16 cellular contexts compared by ENCODE assay signal in genomic region chr6:150002710-150003109, GRCh38. TPM values are rescaled to one million over a fixed set of nuclear protein-coding genes. Genes with fewer than 3 reads are reported as not detected.
DNase-seq lines count a peak whose midpoint lies in the region; ATAC-seq and TF ChIP-seq lines count a peak whose summit lies in the region.
"Had no signal": no experiment of that assay in that cellular context is flagged by ENCODE, and none has a peak within 500 bp of the region (broad histone marks: within the 10 kb centered on the region; RNA-seq: fewer than 3 reads in every experiment).

No MANE protein-coding gene starts in this region.

- WGBS in aorta, 2 donors: 97 to 98% methylated on average over 2 of the region's 2 CpGs

- peak overlapping the region; percentile 14 to 86 for H3K27ac Mint-ChIP-seq in natural killer cell
- H3K27ac Mint-ChIP-seq in natural killer cell treated with Interleukin-12 subunit alpha and Interleukin-12 subunit beta and Interleukin-15 and Interleukin-18, amount 100 ng/mL, for 72 hours: no peak overlapping the region
- no peak overlapping the region for H3K27ac Mint-ChIP-seq in T-helper 17 cell
- H3K27ac Mint-ChIP-seq: CD14-positive monocyte, HFFc6 had no signal

- TF ChIP-seq CTCF in natural killer cell (IDR thresholded peaks at IDR 0.05): no peak
- no peak for TF ChIP-seq CTCF in Loucy (conservative IDR thresholded peaks at IDR 0.05; ENCODE audit: low read length)

- H2AFZ ChIP-seq in Loucy (ENCODE audit: low read length): no peak overlapping the region

- no peak overlapping the region for H3K4me3 Mint-ChIP-seq in natural killer cell
- H3K4me3 Mint-ChIP-seq in natural killer cell treated with Interleukin-12 subunit alpha and Interleukin-12 subunit beta and Interleukin-15 and Interleukin-18, amount 100 ng/mL, for 72 hours: no peak overlapping the region
- H3K4me3 Mint-ChIP-seq in T-helper 17 cell: no peak overlapping the region
- H3K4me3 Mint-ChIP-seq: CD14-positive monocyte, HFFc6 had no signal

- H3K4me1 Mint-ChIP-seq in natural killer cell (peaks cover 25 to 56% of the 10 kb centered on the region in 2 donors), T-helper 17 cell (peaks cover 34% of the 10 kb centered on the region)
- H3K4me1 Mint-ChIP-seq in natural killer cell treated with Interleukin-12 subunit alpha and Interleukin-12 subunit beta and Interleukin-15 and Interleukin-18, amount 100 ng/mL, for 72 hours (ENCODE audit: low read depth in 2 of 2): peaks cover 40 to 42% of the 10 kb centered on the region in 2 donors

- DNase-seq in natural killer cell (no peak), mesenteric fat pad (ENCODE audit: low spot score) (peak; percentile 57), NCI-H2107 treated with DMSO at 0.1 percent for 48 hours (lab: John Stamatoyannopoulos, UW; ENCODE audit: unreplicated experiment) (no peak), T-helper 17 cell (no peak), aorta (no peak)
- DNase-seq in natural killer cell treated with Interleukin-12 subunit alpha and Interleukin-12 subunit beta and Interleukin-15 and Interleukin-18, amount 100 ng/mL, for 72 hours (ENCODE audit: low spot score): no peak
- DNase-seq: DMS53, GF-D8, HFFc6 had no signal

- H3K9me2 ChIP-seq in Loucy (replicated peaks; ENCODE audit: low read depth, low read length): no peaks in the 10 kb centered on the region

- no peak for ATAC-seq in natural killer cell
- no peak for ATAC-seq in natural killer cell treated with Interleukin-12 subunit alpha and Interleukin-12 subunit beta and Interleukin-15 and Interleukin-18, amount 100 ng/mL, for 72 hours
- ATAC-seq in T-helper 17 cell: no peak
- ATAC-seq in aorta (ENCODE audit: low FRiP score): no peak

- H3K27ac ChIP-seq in aorta (ENCODE audit: low read depth in 1 of 2, low read length in 2 of 2): no peak overlapping the region

- H3K27me3 Mint-ChIP-seq in natural killer cell (ENCODE audit: low read depth in 2 of 2) (peaks cover 7 to 12% of the 10 kb centered on the region in 2 donors), T-helper 17 cell (peaks cover 24% of the 10 kb centered on the region)
- peaks cover 7 to 20% of the 10 kb centered on the region in 2 donors for H3K27me3 Mint-ChIP-seq in natural killer cell treated with Interleukin-12 subunit alpha and Interleukin-12 subunit beta and Interleukin-15 and Interleukin-18, amount 100 ng/mL, for 72 hours

- H3K4me1 ChIP-seq in Loucy (ENCODE audit: insufficient read depth, low read length, poor library complexity, severe bottlenecking) (peaks cover 37% of the 10 kb centered on the region), aorta (ENCODE audit: control insufficient read depth in 1 of 2, insufficient read depth in 2 of 2, low read length in 2 of 2) (no peaks in the 10 kb centered on the region)
- H3K4me1 ChIP-seq: HAP-1 had no signal

- H3K36me3 ChIP-seq in Loucy (ENCODE audit: insufficient read depth, low read length) (no peaks in the 10 kb centered on the region), aorta (ENCODE audit: control insufficient read depth in 1 of 2, insufficient read depth in 2 of 2, low read length in 1 of 2) (no peaks in the 10 kb centered on the region)

- intact Hi-C loops in natural killer cell (cut with micrococcal nuclease) (loop anchor here (5.0 kb wide), 1 partner anchor 40 kb away; the partner anchor contains the start of gene ULBP1), aorta (cut with DNase I) (no loop called here)

- H3F3A ChIP-seq in Loucy (ENCODE audit: low read depth): no peaks in the 10 kb centered on the region

- H3K36me3 Mint-ChIP-seq in natural killer cell (no peaks in the 10 kb centered on the region), T-helper 17 cell (ENCODE audit: low read depth) (peaks cover 4% of the 10 kb centered on the region)
- no peaks in the 10 kb centered on the region for H3K36me3 Mint-ChIP-seq in natural killer cell treated with Interleukin-12 subunit alpha and Interleukin-12 subunit beta and Interleukin-15 and Interleukin-18, amount 100 ng/mL, for 72 hours
- H3K36me3 Mint-ChIP-seq: CD14-positive monocyte had no signal

- H3K9me3 Mint-ChIP-seq in natural killer cell: no peaks in the 10 kb centered on the region
- H3K9me3 Mint-ChIP-seq in natural killer cell treated with Interleukin-12 subunit alpha and Interleukin-12 subunit beta and Interleukin-15 and Interleukin-18, amount 100 ng/mL, for 72 hours: no peaks in the 10 kb centered on the region
- H3K9me3 Mint-ChIP-seq: HFFc6 had no signal

- H3K27me3 ChIP-seq in Loucy (ENCODE audit: insufficient read depth, low read length, poor library complexity, severe bottlenecking) (no peaks in the 10 kb centered on the region), aorta (ENCODE audit: control insufficient read depth in 1 of 2, insufficient read depth in 2 of 2, low read length in 1 of 2) (peaks cover 0 to 2% of the 10 kb centered on the region in 2 donors)

- peaks cover 4% of the 10 kb centered on the region for H4K20me1 ChIP-seq in Loucy (ENCODE audit: insufficient read depth, low read length, poor library complexity, severe bottlenecking)

- H3K9me3 ChIP-seq in Loucy (ENCODE audit: insufficient read depth, low read depth, low read length): no peaks in the 10 kb centered on the region
- no peaks in the 10 kb centered on the region for H3K9me3 ChIP-seq in T-helper 17 cell (ENCODE audit: control insufficient read depth, low read length, poor library complexity, severe bottlenecking)
- H3K9me3 ChIP-seq in aorta (ENCODE audit: control insufficient read depth, low read length): peaks cover 2% of the 10 kb centered on the region
- H3K9me3 ChIP-seq: HAP-1 had no signal

- H3K9ac ChIP-seq in Loucy (ENCODE audit: low read depth, low read length, poor library complexity, severe bottlenecking): no peak overlapping the region

- H3K79me2 ChIP-seq in Loucy (ENCODE audit: insufficient read depth, low read length): peaks cover 25% of the 10 kb centered on the region

- H3K4me3 ChIP-seq in Loucy (ENCODE audit: low read length, poor library complexity, severe bottlenecking) (no peak overlapping the region), aorta (ENCODE audit: low read length in 2 of 2) (no peak overlapping the region)
- H3K4me3 ChIP-seq: HAP-1 had no signal

- peak overlapping the region; percentile 98 for H3K4me2 ChIP-seq in Loucy (ENCODE audit: low read depth, low read length, poor library complexity, severe bottlenecking)

RNA-seq across cellular contexts. Expression of gene RAET1L, which starts 22.6 kb away (rescaled TPM):
- total RNA-seq in natural killer cell (not detected), mesenteric fat pad (not detected), T-helper 17 cell (not detected), aorta (not detected)
- total RNA-seq in natural killer cell treated with Interleukin-12 subunit alpha and Interleukin-12 subunit beta and Interleukin-15 and Interleukin-18, amount 100 ng/mL, for 72 hours: not detected
- polyA plus RNA-seq in aorta: not detected
- total RNA-seq: A673, H1, HFFc6, HT1080 had no signal
- polyA plus RNA-seq: BJ, CD14-positive monocyte, H1 had no signal

RNA-seq across cellular contexts. Expression of gene ULBP1, which starts 39.0 kb away (rescaled TPM):
- total RNA-seq in natural killer cell: under 1 TPM in 2 of 3 donors, not detected in 1; 0.18 to 0.23 TPM
- total RNA-seq in natural killer cell treated with Interleukin-12 subunit alpha and Interleukin-12 subunit beta and Interleukin-15 and Interleukin-18, amount 100 ng/mL, for 72 hours: 1 to 10 TPM in 1 of 2 donors, under 1 TPM in 1; 0.31 to 1.5 TPM
- 0.19 TPM for total RNA-seq in mesenteric fat pad
- under 1 TPM in 1 of 2 donors, not detected in 1; 0.20 TPM for total RNA-seq in T-helper 17 cell
- total RNA-seq in aorta: under 1 TPM in 1 of 2 donors, not detected in 1; 0.13 TPM
- under 1 TPM in 1 of 2 donors, not detected in 1; 0.38 TPM for polyA plus RNA-seq in aorta
- total RNA-seq: HT1080 had no signal

Comparison
In these comparisons a context has a peak if more than half of its experiments do, and no peak if none do; other contexts are left out.
1. H3K27ac Mint-ChIP-seq: peak in natural killer cell (2 of 2); none in natural killer cell treated with Interleukin-12 subunit alpha and Interleukin-12 subunit beta and Interleukin-15 and Interleukin-18, amount 100 ng/mL, for 72 hours (0 of 2) and T-helper 17 cell (single experiment).